Comparison of ENCODE assay signal across 13 cellular contexts in genomic region chr11:35723493-35724284, GRCh38.
DNase-seq lines count a peak whose midpoint lies in the region; ATAC-seq, FAIRE-seq and TF ChIP-seq lines count a peak whose summit lies in the region.
"Had no signal": no experiment of that assay in that cellular context is flagged by ENCODE, and none has a peak within 500 bp of the region (broad histone marks: within the 10 kb centered on the region; RNA-seq: fewer than 3 reads in every experiment).

No MANE protein-coding gene starts in this region.

- ATAC-seq in GM19467 (IDR thresholded peaks at IDR 0.05; ENCODE audit: unreplicated experiment) = peak; percentile 76
- peak; percentile 73 for ATAC-seq in HG03342 (IDR thresholded peaks at IDR 0.05; ENCODE audit: unreplicated experiment)
- ATAC-seq in K562 = no peak
- ATAC-seq in GM18867 (IDR thresholded peaks at IDR 0.05; ENCODE audit: unreplicated experiment) = no peak
- ATAC-seq in HG03442 (IDR thresholded peaks at IDR 0.05; ENCODE audit: unreplicated experiment) = no peak

- in situ Hi-C loops in K562 (cut with MboI) = no loop called here

- peaks cover 43% of the 10 kb centered on the region for H3K79me2 ChIP-seq in K562 (ENCODE audit: control insufficient read depth, insufficient read depth, low read length)

- CTCF ChIA-PET in K562 (lab: Yijun Ruan, JAX; ENCODE audit: low intra/inter-chr PET ratio) = no interaction called here

- no peak overlapping the region for H3K4me2 ChIP-seq in K562 (ENCODE audit: insufficient read depth, low read length)

- TF ChIP-seq RAD21 in K562 (CRISPR knock-in tag; conservative IDR thresholded peaks at IDR 0.05 in 1 of 2, IDR thresholded peaks at IDR 0.05 in 1 of 2) = no peak

- no peaks in the 10 kb centered on the region for H3K27me3 ChIP-seq in K562 (ENCODE audit: control insufficient read depth in 2 of 2, insufficient read depth in 2 of 2, low read length in 2 of 2)

- POLR2A ChIA-PET in K562 (lab: Yijun Ruan, JAX) = no interaction called here

- no peak for FAIRE-seq in K562 (lab: Jason Lieb, UNC)
- FAIRE-seq: small intestine had no signal

- BruUV-seq in K562 (replicated peaks; lab: Mats Ljungman, UMichigan) = no TSS peak

- no peaks in the 10 kb centered on the region; a peak in 1 of 5 replicates for H3K4me1 ChIP-seq in K562 (replicated peaks in 1 of 2; ENCODE audit: control insufficient read depth in 2 of 2, insufficient read depth in 2 of 2, low read length in 2 of 2)

- H3K4me3 ChIP-seq in K562 = no peak overlapping the region

- intact Hi-C loops in K562 (cut with micrococcal nuclease) = no loop called here
- intact Hi-C loops in posterior cingulate gyrus (cut with DNase I) = no loop called here

- H3K27ac ChIP-seq in K562 (ENCODE audit: extremely low read depth, low read depth, low read length) = no peak overlapping the region

- peaks cover 31% of the 10 kb centered on the region for H3K36me3 ChIP-seq in K562 (ENCODE audit: control insufficient read depth, insufficient read depth, low read length)

- H3K9ac ChIP-seq in K562 (ENCODE audit: insufficient read depth in 1 of 2, low read depth in 2 of 2, low read length in 2 of 2) = no peak overlapping the region

- H2AFZ ChIP-seq in K562 (ENCODE audit: low read depth, low read length) = no peak overlapping the region

- H4K20me1 ChIP-seq in K562 (replicated peaks; ENCODE audit: control insufficient read depth, insufficient read depth, low read length) = no peaks in the 10 kb centered on the region

- no peak for TF ChIP-seq CTCF in K562 (IDR thresholded peaks at IDR 0.05 in 2 of 3, conservative IDR thresholded peaks at IDR 0.05 in 1 of 3; ENCODE audit: insufficient read depth in 2 of 3, low read depth in 1 of 3, low read length in 3 of 3)

- no peaks in the 10 kb centered on the region; the same call in 1 of the 2 replicates for H3K9me3 ChIP-seq in K562 (replicated peaks; ENCODE audit: control insufficient read depth, insufficient read depth, low read depth, low read length)

- H3K9me1 ChIP-seq in K562 (ENCODE audit: control insufficient read depth, insufficient read depth, low read length) = no peaks in the 10 kb centered on the region

- DNase-seq in K562 (ENCODE audit: extremely low read depth in 1 of 4, low spot score in 3 of 4) (no peak), myocyte (ENCODE audit: low read depth) (peak; percentile 52), posterior cingulate gyrus (no peak)
- DNase-seq: anterior cingulate cortex, DND-41, erythroblast, HCEC 1CT, small intestine, T-helper 2 cell had no signal

- TF ChIP-seq POLR2A in K562 (conservative IDR thresholded peaks at IDR 0.05) = no peak

- 91% methylated on average over 3 of the region's 3 CpGs for WGBS in K562 (ENCODE audit: insufficient coverage, low coverage, missing lambda C conversion rate)

- TF ChIP-seq EP300 in K562 (IDR thresholded peaks at IDR 0.05; ENCODE audit: low read length) = no peak

TF ChIP-seq in K562, 482 proteins besides CTCF, POLR2A, EP300 and RAD21:
- TF ChIP-seq CSDE1 (IDR thresholded peaks at IDR 0.05) (no peak), TSHZ1 (CRISPR knock-in tag; IDR thresholded peaks at IDR 0.05) (no peak), EHMT2 (IDR thresholded peaks at IDR 0.05) (peak; percentile 68; the same call in 1 of the 2 replicates), ZNF134 (CRISPR knock-in tag; conservative IDR thresholded peaks at IDR 0.05) (peak; percentile 46; the same call in 1 of the 2 replicates), PHTF2 (CRISPR knock-in tag; IDR thresholded peaks at IDR 0.05) (no peak), REST (CRISPR knock-in tag; IDR thresholded peaks at IDR 0.05; ENCODE audit: low read depth) (0 out of 2 replicates have a peak, but pooled peaks have one; percentile 57)

Comparison
In these comparisons a context has a peak if more than half of its experiments do, and no peak if none do; other contexts are left out.
1. ATAC-seq: peak in GM19467 (single experiment) and HG03342 (single experiment); none in K562 (single experiment), GM18867 (single experiment) and HG03442 (single experiment).